32 cellular contexts compared by ENCODE assay signal in genomic region chr10:97254694-97255093, GRCh38.
"Had no signal": no experiment of that assay in that cellular context is flagged by ENCODE, and none has a peak within 500 bp of the region (broad histone marks: within the 10 kb centered on the region; RNA-seq: fewer than 3 reads in every experiment).

No MANE protein-coding gene starts in this region.

- H3K27me3 Mint-ChIP-seq: naive thymus-derived CD8-positive, alpha-beta T cell; stimulated activated naive CD8-positive, alpha-beta T cell treated with anti-CD3 and anti-CD28 coated beads, Interleukin-15, Interleukin-2, amounts not matched to agents 100 ng/mL and 50 ng/mL, for 24 hours; type B pancreatic cell had no signal

- H3K27ac Mint-ChIP-seq: nephron; stimulated activated effector memory CD8-positive, alpha-beta T cell treated with anti-CD3 and anti-CD28 coated beads, Interleukin-12 subunit alpha, Interleukin-12 subunit beta, amount 100 ng/mL, for 72 hours; stimulated activated naive CD8-positive, alpha-beta T cell treated with anti-CD3 and anti-CD28 coated beads, Interleukin-15, Interleukin-2, amounts not matched to agents 100 ng/mL and 50 ng/mL, for 24 hours; type B pancreatic cell had no signal

- H3K4me1 Mint-ChIP-seq: nephron had no signal

- H3K4me3 Mint-ChIP-seq: immature natural killer cell; naive thymus-derived CD8-positive, alpha-beta T cell; nephron; neural crest cell; stimulated activated effector memory CD8-positive, alpha-beta T cell treated with anti-CD3 and anti-CD28 coated beads, Interleukin-12 subunit alpha, Interleukin-12 subunit beta, amount 100 ng/mL, for 72 hours; stimulated activated naive CD8-positive, alpha-beta T cell treated with anti-CD3 and anti-CD28 coated beads, Interleukin-15, Interleukin-2, amounts not matched to agents 100 ng/mL and 50 ng/mL, for 24 hours; type B pancreatic cell had no signal

- FAIRE-seq: islet of Langerhans, kidney, pancreas had no signal

- H3K27me3 ChIP-seq: left lung, pancreas, suprapubic skin, tibial artery, uterus had no signal

- H3K4me1 ChIP-seq: left lung, lower lobe of right lung, pancreas, prostate gland, suprapubic skin, tibial artery, uterus had no signal

- H3K9me3 ChIP-seq: left lung, lower lobe of right lung, pancreas, prostate gland, suprapubic skin, thoracic aorta, tibial artery, uterus had no signal

- H3K27ac ChIP-seq: left lung, lower lobe of right lung, pancreas, prostate gland, suprapubic skin, thoracic aorta, tibial artery, uterus had no signal

- H3K9me3 Mint-ChIP-seq: nephron; neural crest cell; stimulated activated effector memory CD8-positive, alpha-beta T cell treated with anti-CD3 and anti-CD28 coated beads, Interleukin-12 subunit alpha, Interleukin-12 subunit beta, amount 100 ng/mL, for 72 hours; stimulated activated naive CD8-positive, alpha-beta T cell treated with anti-CD3 and anti-CD28 coated beads, Interleukin-15, Interleukin-2, amounts not matched to agents 100 ng/mL and 50 ng/mL, for 24 hours; type B pancreatic cell had no signal

- H3K4me3 ChIP-seq: left lung, lower lobe of right lung, pancreas, prostate gland, skin epidermis, suprapubic skin, thoracic aorta, tibial artery, uterus had no signal

- H3K36me3 ChIP-seq: pancreas, prostate gland, thoracic aorta, uterus had no signal

- DNase-seq: hypothalamus; immature natural killer cell; kidney; left colon; left lung; lower lobe of right lung; mammary epithelial cell; mesenchymal stem cell; naive thymus-derived CD8-positive, alpha-beta T cell; nucleus accumbens; pancreas; posterior cingulate gyrus; retina; right cardiac atrium; stimulated activated CD4-positive, alpha-beta T cell treated with anti-CD3 and anti-CD28 coated beads, Interleukin-12 subunit alpha, Interleukin-12 subunit beta, amount 100 ng/mL, for 4 hours; stimulated activated CD4-positive, alpha-beta T cell treated with anti-CD3 and anti-CD28 coated beads, Interleukin-15, amount 100 ng/mL, for 24 hours; stimulated activated CD4-positive, alpha-beta T cell treated with anti-CD3 and anti-CD28 coated beads, Interleukin-2, amount 100 ng/mL, for 24 hours; stimulated activated CD4-positive, alpha-beta T cell treated with anti-CD3 and anti-CD28 coated beads, Interleukin-4, amount 100 ng/mL, for 24 hours; stimulated activated naive CD4-positive, alpha-beta T cell; tibial artery; uterus had no signal

- ATAC-seq: left colon; left lung; lower lobe of right lung; naive thymus-derived CD8-positive, alpha-beta T cell; pancreas; right cardiac atrium; sciatic nerve; stimulated activated effector memory CD8-positive, alpha-beta T cell treated with anti-CD3 and anti-CD28 coated beads, Interleukin-12 subunit alpha, Interleukin-12 subunit beta, amount 100 ng/mL, for 72 hours had no signal
